Comparison of ENCODE assay signal across 1 cellular context in the genomic region with DNA sequence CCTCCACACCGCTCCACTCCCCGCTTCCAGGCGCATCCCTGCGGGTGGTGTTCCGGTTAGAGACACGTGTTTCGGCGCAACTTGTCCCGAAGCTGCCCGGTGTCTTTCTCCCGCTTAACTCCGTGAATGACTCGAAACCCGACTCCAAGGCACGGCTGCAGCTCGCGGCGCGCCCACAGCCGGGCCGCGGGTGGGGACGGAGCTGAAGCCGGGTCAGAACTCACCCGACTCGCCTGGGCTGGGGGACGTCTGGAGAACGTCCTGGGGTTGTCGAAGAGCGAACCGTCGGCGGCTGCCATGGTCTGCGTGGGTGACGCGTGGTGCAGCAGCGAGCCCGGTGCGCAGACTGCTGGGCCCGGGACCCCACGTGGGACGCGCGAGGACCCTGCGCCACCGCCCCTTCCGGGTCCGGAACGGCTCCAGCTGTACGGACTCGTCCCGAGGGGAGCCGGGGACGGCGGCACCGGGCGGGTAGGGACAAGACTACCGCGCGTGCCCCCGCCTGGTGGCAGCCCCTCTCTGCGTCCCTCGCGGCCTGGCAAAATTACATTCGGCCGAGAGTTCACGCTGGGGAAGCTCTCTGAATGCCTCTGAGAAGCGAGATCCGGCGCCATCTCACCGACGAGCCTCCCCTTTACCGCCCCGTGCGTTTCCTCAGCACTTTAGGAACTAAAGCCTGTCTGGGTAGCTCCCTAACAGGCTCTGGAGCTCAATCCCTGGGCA.
A peak's percentile ranks its signal among the peaks of the same experiment; 100 is the strongest.
TF ChIP-seq lines count a peak whose summit lies in the region.

TSS of gene DDX31 (minus strand) at position 348 of the 723 bp plus-strand sequence. CDS start at position 299, 49 bp downstream.

TF ChIP-seq in WTC11, 78 proteins besides CTCF, POLR2A, EP300 and RAD21 (continued from another document and continues in another):
- TF ChIP-seq E2F1 (CRISPR knock-in tag; IDR thresholded peaks at IDR 0.05) = peak; percentile 64; the same call in 1 of the 2 replicates
- TF ChIP-seq MAX (CRISPR knock-in tag; IDR thresholded peaks at IDR 0.05) = peak; percentile 95
- 0 out of 2 replicates have a peak, but pooled peaks have one; percentile 28 for TF ChIP-seq PRDM15 (CRISPR knock-in tag; IDR thresholded peaks at IDR 0.05)
- no peak for TF ChIP-seq IRF2 (CRISPR knock-in tag; IDR thresholded peaks at IDR 0.05; ENCODE audit: borderline replicate concordance, low read depth)
- no peak for TF ChIP-seq CBFB (CRISPR knock-in tag; IDR thresholded peaks at IDR 0.05; ENCODE audit: low read depth)
- no peak for TF ChIP-seq TEAD1 (CRISPR knock-in tag; IDR thresholded peaks at IDR 0.05)
- TF ChIP-seq, protein P1, sequence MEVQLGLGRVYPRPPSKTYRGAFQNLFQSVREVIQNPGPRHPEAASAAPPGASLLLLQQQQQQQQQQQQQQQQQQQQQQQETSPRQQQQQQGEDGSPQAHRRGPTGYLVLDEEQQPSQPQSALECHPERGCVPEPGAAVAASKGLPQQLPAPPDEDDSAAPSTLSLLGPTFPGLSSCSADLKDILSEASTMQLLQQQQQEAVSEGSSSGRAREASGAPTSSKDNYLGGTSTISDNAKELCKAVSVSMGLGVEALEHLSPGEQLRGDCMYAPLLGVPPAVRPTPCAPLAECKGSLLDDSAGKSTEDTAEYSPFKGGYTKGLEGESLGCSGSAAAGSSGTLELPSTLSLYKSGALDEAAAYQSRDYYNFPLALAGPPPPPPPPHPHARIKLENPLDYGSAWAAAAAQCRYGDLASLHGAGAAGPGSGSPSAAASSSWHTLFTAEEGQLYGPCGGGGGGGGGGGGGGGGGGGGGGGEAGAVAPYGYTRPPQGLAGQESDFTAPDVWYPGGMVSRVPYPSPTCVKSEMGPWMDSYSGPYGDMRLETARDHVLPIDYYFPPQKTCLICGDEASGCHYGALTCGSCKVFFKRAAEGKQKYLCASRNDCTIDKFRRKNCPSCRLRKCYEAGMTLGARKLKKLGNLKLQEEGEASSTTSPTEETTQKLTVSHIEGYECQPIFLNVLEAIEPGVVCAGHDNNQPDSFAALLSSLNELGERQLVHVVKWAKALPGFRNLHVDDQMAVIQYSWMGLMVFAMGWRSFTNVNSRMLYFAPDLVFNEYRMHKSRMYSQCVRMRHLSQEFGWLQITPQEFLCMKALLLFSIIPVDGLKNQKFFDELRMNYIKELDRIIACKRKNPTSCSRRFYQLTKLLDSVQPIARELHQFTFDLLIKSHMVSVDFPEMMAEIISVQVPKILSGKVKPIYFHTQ (CRISPR knock-in tag; IDR thresholded peaks at IDR 0.05) = no peak
- TF ChIP-seq MXD4 (CRISPR knock-in tag; IDR thresholded peaks at IDR 0.05; ENCODE audit: borderline replicate concordance) = no peak
- no peak for TF ChIP-seq NFYB (CRISPR knock-in tag; conservative IDR thresholded peaks at IDR 0.05; ENCODE audit: low read depth)
- no peak for TF ChIP-seq MLX (CRISPR knock-in tag; IDR thresholded peaks at IDR 0.05)
- no peak for TF ChIP-seq ZNF671 (CRISPR knock-in tag; IDR thresholded peaks at IDR 0.05)
- peak; percentile 77 for TF ChIP-seq E2F4 (CRISPR knock-in tag; IDR thresholded peaks at IDR 0.05; ENCODE audit: borderline replicate concordance, low read depth)
- TF ChIP-seq, protein P2, sequence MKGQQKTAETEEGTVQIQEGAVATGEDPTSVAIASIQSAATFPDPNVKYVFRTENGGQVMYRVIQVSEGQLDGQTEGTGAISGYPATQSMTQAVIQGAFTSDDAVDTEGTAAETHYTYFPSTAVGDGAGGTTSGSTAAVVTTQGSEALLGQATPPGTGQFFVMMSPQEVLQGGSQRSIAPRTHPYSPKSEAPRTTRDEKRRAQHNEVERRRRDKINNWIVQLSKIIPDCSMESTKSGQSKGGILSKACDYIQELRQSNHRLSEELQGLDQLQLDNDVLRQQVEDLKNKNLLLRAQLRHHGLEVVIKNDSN (CRISPR knock-in tag; IDR thresholded peaks at IDR 0.05) = peak; percentile 60
- TF ChIP-seq MYBL2 (CRISPR knock-in tag; IDR thresholded peaks at IDR 0.05) = peak; percentile 83; the same call in 1 of the 2 replicates
- no peak for TF ChIP-seq NR3C1 (CRISPR knock-in tag; conservative IDR thresholded peaks at IDR 0.05; ENCODE audit: low read depth)
- peak; percentile 62 for TF ChIP-seq SP1 (CRISPR knock-in tag; conservative IDR thresholded peaks at IDR 0.05)
- TF ChIP-seq, protein P3, sequence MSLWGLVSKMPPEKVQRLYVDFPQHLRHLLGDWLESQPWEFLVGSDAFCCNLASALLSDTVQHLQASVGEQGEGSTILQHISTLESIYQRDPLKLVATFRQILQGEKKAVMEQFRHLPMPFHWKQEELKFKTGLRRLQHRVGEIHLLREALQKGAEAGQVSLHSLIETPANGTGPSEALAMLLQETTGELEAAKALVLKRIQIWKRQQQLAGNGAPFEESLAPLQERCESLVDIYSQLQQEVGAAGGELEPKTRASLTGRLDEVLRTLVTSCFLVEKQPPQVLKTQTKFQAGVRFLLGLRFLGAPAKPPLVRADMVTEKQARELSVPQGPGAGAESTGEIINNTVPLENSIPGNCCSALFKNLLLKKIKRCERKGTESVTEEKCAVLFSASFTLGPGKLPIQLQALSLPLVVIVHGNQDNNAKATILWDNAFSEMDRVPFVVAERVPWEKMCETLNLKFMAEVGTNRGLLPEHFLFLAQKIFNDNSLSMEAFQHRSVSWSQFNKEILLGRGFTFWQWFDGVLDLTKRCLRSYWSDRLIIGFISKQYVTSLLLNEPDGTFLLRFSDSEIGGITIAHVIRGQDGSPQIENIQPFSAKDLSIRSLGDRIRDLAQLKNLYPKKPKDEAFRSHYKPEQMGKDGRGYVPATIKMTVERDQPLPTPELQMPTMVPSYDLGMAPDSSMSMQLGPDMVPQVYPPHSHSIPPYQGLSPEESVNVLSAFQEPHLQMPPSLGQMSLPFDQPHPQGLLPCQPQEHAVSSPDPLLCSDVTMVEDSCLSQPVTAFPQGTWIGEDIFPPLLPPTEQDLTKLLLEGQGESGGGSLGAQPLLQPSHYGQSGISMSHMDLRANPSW (CRISPR knock-in tag; conservative IDR thresholded peaks at IDR 0.05; ENCODE audit: low read depth) = no peak
- peak; percentile 54; the same call in 1 of the 2 replicates for TF ChIP-seq ETV6 (CRISPR knock-in tag; IDR thresholded peaks at IDR 0.05)
- TF ChIP-seq, protein P4, sequence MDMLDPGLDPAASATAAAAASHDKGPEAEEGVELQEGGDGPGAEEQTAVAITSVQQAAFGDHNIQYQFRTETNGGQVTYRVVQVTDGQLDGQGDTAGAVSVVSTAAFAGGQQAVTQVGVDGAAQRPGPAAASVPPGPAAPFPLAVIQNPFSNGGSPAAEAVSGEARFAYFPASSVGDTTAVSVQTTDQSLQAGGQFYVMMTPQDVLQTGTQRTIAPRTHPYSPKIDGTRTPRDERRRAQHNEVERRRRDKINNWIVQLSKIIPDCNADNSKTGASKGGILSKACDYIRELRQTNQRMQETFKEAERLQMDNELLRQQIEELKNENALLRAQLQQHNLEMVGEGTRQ (CRISPR knock-in tag; IDR thresholded peaks at IDR 0.05) = peak; percentile 80
- TF ChIP-seq ZNF396 (CRISPR knock-in tag; IDR thresholded peaks at IDR 0.05; ENCODE audit: borderline replicate concordance) = no peak
- TF ChIP-seq, protein P5, sequence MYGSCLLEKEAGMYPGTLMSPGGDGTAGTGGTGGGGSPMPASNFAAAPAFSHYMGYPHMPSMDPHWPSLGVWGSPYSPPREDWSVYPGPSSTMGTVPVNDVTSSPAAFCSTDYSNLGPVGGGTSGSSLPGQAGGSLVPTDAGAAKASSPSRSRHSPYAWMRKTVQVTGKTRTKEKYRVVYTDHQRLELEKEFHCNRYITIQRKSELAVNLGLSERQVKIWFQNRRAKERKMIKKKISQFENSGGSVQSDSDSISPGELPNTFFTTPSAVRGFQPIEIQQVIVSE (CRISPR knock-in tag; IDR thresholded peaks at IDR 0.05; ENCODE audit: borderline replicate concordance) = no peak
- peak; percentile 81 for TF ChIP-seq FOXK1 (CRISPR knock-in tag; IDR thresholded peaks at IDR 0.05)
- TF ChIP-seq HMGXB4 (CRISPR knock-in tag; IDR thresholded peaks at IDR 0.05) = no peak
- peak; percentile 57 for TF ChIP-seq IRF1 (CRISPR knock-in tag; IDR thresholded peaks at IDR 0.05)
- TF ChIP-seq, protein P6, sequence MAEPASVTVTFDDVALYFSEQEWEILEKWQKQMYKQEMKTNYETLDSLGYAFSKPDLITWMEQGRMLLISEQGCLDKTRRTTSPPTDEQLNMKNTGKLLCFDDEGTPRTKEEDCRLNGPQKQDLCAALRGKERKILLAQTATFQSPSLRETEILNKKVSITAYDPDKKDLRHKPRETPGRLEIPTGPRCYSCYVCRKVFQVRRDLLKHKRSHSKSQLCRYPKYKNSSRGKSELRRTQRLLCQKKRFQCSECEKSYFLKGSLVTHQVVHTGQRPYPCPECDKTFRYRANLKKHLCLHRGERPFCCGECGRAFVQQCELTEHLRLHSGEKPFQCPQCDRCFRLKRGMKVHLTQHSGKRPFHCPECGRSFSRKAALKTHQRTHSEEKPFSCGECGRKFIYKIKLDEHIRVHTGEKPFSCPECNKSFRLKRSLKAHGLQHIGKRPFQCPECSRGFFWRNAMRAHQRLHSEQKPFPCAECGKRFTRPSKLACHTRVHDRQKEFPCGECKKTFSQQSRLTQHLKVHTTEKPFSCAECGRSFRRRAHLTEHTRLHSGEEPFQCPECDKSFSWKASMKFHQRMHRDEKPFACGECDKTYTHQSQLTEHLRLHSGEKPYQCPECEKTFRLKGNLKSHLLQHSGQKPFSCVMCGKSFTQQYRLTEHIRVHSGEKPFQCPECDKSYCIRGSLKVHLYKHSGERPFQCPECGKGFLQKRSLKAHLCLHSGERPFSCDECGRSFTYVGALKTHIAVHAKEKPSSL (CRISPR knock-in tag; conservative IDR thresholded peaks at IDR 0.05) = no peak
- TF ChIP-seq ATF1 (CRISPR knock-in tag; IDR thresholded peaks at IDR 0.05) = no peak
- TF ChIP-seq ELF4 (CRISPR knock-in tag; IDR thresholded peaks at IDR 0.05; ENCODE audit: low read depth) = no peak
- no peak for TF ChIP-seq JUN (CRISPR knock-in tag; IDR thresholded peaks at IDR 0.05)
- no peak for TF ChIP-seq JAZF1 (CRISPR knock-in tag; IDR thresholded peaks at IDR 0.05)
